8 cellular contexts compared by ENCODE assay signal in the genomic region with DNA sequence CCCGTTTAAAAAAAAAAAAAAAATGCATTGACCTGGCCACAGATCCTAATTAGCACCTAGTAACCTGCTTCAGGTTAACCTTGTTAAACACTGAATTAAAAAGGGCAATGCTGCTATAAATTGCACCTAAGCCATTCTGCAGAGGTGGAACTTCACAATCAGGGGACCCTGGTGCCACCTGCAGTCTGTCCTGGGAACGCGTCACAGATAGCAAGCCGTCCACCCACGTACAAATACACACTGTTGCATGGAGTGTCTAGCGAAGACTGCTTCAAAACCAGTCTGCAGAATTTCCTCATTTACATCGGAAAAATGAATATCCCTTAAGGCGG.
DNase-seq lines count a peak whose midpoint lies in the region; ATAC-seq and TF ChIP-seq lines count a peak whose summit lies in the region.

No MANE protein-coding gene starts in this region.

- POLR2A ChIA-PET in HCT116 (lab: Charles Lee): no interaction called here

- no TSS peak for BruUV-seq in HCT116 (replicated peaks; lab: Mats Ljungman, UMichigan)

- ATAC-seq in HCT116: peak; percentile 80
- ATAC-seq in omental fat pad (ENCODE audit: low FRiP score): peak; percentile 31

- H3K4me1 ChIP-seq in HCT116 (ENCODE audit: control insufficient read depth in 1 of 2, insufficient read depth in 2 of 2, low read length in 2 of 2): peaks cover 6 to 19% of the 10 kb centered on the region in 2 experiments; a peak in 3 of 4 replicates
- no peaks in the 10 kb centered on the region for H3K4me1 ChIP-seq in Loucy (ENCODE audit: insufficient read depth, low read length, poor library complexity, severe bottlenecking)

- no peak for TF ChIP-seq POLR2A in HCT116 (IDR thresholded peaks at IDR 0.05; ENCODE audit: borderline replicate concordance, extremely low read depth, insufficient read depth, insufficient read length)

- H3K79me2 ChIP-seq in HCT116 (ENCODE audit: insufficient read depth, low read length) (no peaks in the 10 kb centered on the region), Loucy (ENCODE audit: insufficient read depth, low read length) (no peaks in the 10 kb centered on the region)

- H4K20me1 ChIP-seq in HCT116 (ENCODE audit: insufficient read depth): no peaks in the 10 kb centered on the region
- no peaks in the 10 kb centered on the region for H4K20me1 ChIP-seq in Loucy (ENCODE audit: insufficient read depth, low read length, poor library complexity, severe bottlenecking)

- DNase-seq in activated naive CD4-positive, alpha-beta T cell treated with Interleukin-2 at 50 U/mL for 16 hours: peak; percentile 9
- no peak for DNase-seq in activated naive CD4-positive, alpha-beta T cell treated with anti-CD3 and anti-CD28 coated beads, Interleukin-2, amount 50 U/mL, for 16 hours
- DNase-seq in HCT116 (ENCODE audit: low read depth, low spot score) (peak; percentile 35), fibroblast of villous mesenchyme (ENCODE audit: low read depth) (no peak), omental fat pad (ENCODE audit: low spot score) (no peak), retina (no peak)
- peak; percentile 42 for DNase-seq in activated CD4-positive, alpha-beta T cell treated with anti-CD3 and anti-CD28 coated beads for 48 hours

- H2AFZ ChIP-seq in HCT116 (ENCODE audit: low read depth, low read length, poor library complexity, severe bottlenecking) (peak overlapping the region; percentile 89), Loucy (ENCODE audit: low read length) (peak overlapping the region; percentile 86)

- TF ChIP-seq RAD21 in HCT116 (IDR thresholded peaks at IDR 0.05; ENCODE audit: low read depth): peak; percentile 63

- H3K27me3 ChIP-seq in HCT116 (ENCODE audit: insufficient read depth, low read length) (no peaks in the 10 kb centered on the region), Loucy (ENCODE audit: insufficient read depth, low read length, poor library complexity, severe bottlenecking) (no peaks in the 10 kb centered on the region)

- H3K9ac ChIP-seq in HCT116 (ENCODE audit: low read length) (peak overlapping the region; percentile 46), Loucy (ENCODE audit: low read depth, low read length, poor library complexity, severe bottlenecking) (peak overlapping the region; percentile 30)

- H3K9me2 ChIP-seq in HCT116 (ENCODE audit: insufficient read depth) (no peaks in the 10 kb centered on the region), Loucy (replicated peaks; ENCODE audit: low read depth, low read length) (no peaks in the 10 kb centered on the region)

- H3K9me3 ChIP-seq in HCT116 (ENCODE audit: control insufficient read depth in 1 of 2, insufficient read depth in 1 of 2, low read depth in 1 of 2, low read length in 2 of 2) (no peaks in the 10 kb centered on the region), Loucy (ENCODE audit: insufficient read depth, low read depth, low read length) (no peaks in the 10 kb centered on the region)

- H3K4me2 ChIP-seq in HCT116 (ENCODE audit: low read length): peak overlapping the region; percentile 93
- peak overlapping the region; percentile 81 for H3K4me2 ChIP-seq in Loucy (ENCODE audit: low read depth, low read length, poor library complexity, severe bottlenecking)

- H3K4me3 ChIP-seq in HCT116 (replicated peaks in 1 of 2; ENCODE audit: low read depth in 1 of 2, low read length in 2 of 2): peak overlapping the region; percentile 40 to 58
- H3K4me3 ChIP-seq in Loucy (ENCODE audit: low read length, poor library complexity, severe bottlenecking): peak overlapping the region; percentile 75
- peak overlapping the region; percentile 67 for H3K4me3 ChIP-seq in fibroblast of villous mesenchyme (ENCODE audit: low read depth, low read length)

- CTCF ChIA-PET in HCT116 (lab: Charles Lee): no interaction called here

- TF ChIP-seq CTCF in HCT116 (IDR thresholded peaks at IDR 0.05 in 2 of 3, conservative IDR thresholded peaks at IDR 0.05 in 1 of 3; ENCODE audit: borderline replicate concordance in 1 of 3, insufficient read depth in 1 of 3, low read depth in 2 of 3, low read length in 2 of 3) (peak; percentile 15 to 34 (median 32); a peak in 4 of 6 replicates), Loucy (conservative IDR thresholded peaks at IDR 0.05; ENCODE audit: low read length) (peak; percentile 70), fibroblast of villous mesenchyme (IDR thresholded peaks at IDR 0.05; ENCODE audit: insufficient read depth, low read depth, low read length) (peak; percentile 29), omental fat pad (IDR thresholded peaks at IDR 0.05) (no peak)

- no peaks in the 10 kb centered on the region for H3F3A ChIP-seq in Loucy (ENCODE audit: low read depth)

- RAD21 ChIA-PET in HCT116 (lab: Charles Lee; ENCODE audit: low non-redundant PET in 1 of 2, low total read pairs in 2 of 2, uncharacterized antibody in 2 of 2, unreplicated experiment in 2 of 2): interaction anchor here in 1 of 2 experiments (0.7 kb wide), 1 partner anchor 155 kb away, joined by 3 read pairs; no protein-coding TSS in a partner anchor

- H3K27ac ChIP-seq in HCT116 (ENCODE audit: low read depth, low read length): peak overlapping the region; percentile 36; the same call in 1 of the 2 replicates

- intact Hi-C loops in HCT116 (cut with micrococcal nuclease): no loop called here

- H3K36me3 ChIP-seq in HCT116 (ENCODE audit: control insufficient read depth in 1 of 2, insufficient read depth in 2 of 2, low read length in 2 of 2): no peaks in the 10 kb centered on the region
- H3K36me3 ChIP-seq in Loucy (ENCODE audit: insufficient read depth, low read length): no peaks in the 10 kb centered on the region

TF ChIP-seq in HCT116, 20 proteins besides CTCF, POLR2A, EP300 and RAD21:
- TF ChIP-seq SRF (IDR thresholded peaks at IDR 0.05; ENCODE audit: low read depth) (no peak), SP1 (IDR thresholded peaks at IDR 0.05; ENCODE audit: low read depth) (no peak), EGR1 (IDR thresholded peaks at IDR 0.05; ENCODE audit: low read depth) (peak; percentile 82), EZH2phosphoT487 (IDR thresholded peaks at IDR 0.05; ENCODE audit: borderline replicate concordance) (no peak)
- TF ChIP-seq, protein P1, sequence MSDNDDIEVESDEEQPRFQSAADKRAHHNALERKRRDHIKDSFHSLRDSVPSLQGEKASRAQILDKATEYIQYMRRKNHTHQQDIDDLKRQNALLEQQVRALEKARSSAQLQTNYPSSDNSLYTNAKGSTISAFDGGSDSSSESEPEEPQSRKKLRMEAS (IDR thresholded peaks at IDR 0.05): no peak
- TF ChIP-seq, protein P2, sequence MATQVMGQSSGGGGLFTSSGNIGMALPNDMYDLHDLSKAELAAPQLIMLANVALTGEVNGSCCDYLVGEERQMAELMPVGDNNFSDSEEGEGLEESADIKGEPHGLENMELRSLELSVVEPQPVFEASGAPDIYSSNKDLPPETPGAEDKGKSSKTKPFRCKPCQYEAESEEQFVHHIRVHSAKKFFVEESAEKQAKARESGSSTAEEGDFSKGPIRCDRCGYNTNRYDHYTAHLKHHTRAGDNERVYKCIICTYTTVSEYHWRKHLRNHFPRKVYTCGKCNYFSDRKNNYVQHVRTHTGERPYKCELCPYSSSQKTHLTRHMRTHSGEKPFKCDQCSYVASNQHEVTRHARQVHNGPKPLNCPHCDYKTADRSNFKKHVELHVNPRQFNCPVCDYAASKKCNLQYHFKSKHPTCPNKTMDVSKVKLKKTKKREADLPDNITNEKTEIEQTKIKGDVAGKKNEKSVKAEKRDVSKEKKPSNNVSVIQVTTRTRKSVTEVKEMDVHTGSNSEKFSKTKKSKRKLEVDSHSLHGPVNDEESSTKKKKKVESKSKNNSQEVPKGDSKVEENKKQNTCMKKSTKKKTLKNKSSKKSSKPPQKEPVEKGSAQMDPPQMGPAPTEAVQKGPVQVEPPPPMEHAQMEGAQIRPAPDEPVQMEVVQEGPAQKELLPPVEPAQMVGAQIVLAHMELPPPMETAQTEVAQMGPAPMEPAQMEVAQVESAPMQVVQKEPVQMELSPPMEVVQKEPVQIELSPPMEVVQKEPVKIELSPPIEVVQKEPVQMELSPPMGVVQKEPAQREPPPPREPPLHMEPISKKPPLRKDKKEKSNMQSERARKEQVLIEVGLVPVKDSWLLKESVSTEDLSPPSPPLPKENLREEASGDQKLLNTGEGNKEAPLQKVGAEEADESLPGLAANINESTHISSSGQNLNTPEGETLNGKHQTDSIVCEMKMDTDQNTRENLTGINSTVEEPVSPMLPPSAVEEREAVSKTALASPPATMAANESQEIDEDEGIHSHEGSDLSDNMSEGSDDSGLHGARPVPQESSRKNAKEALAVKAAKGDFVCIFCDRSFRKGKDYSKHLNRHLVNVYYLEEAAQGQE (IDR thresholded peaks at IDR 0.05; ENCODE audit: low read depth): no peak
- TF ChIP-seq, protein P3, sequence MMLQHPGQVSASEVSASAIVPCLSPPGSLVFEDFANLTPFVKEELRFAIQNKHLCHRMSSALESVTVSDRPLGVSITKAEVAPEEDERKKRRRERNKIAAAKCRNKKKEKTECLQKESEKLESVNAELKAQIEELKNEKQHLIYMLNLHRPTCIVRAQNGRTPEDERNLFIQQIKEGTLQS (IDR thresholded peaks at IDR 0.05): no peak

Comparison
In these comparisons a context has a peak if more than half of its experiments do, and no peak if none do; other contexts are left out.
1. DNase-seq: peak in activated naive CD4-positive, alpha-beta T cell treated with Interleukin-2 at 50 U/mL for 16 hours (single experiment), HCT116 (single experiment) and activated CD4-positive, alpha-beta T cell treated with anti-CD3 and anti-CD28 coated beads for 48 hours (single experiment); none in activated naive CD4-positive, alpha-beta T cell treated with anti-CD3 and anti-CD28 coated beads, Interleukin-2, amount 50 U/mL, for 16 hours (single experiment), fibroblast of villous mesenchyme (single experiment), omental fat pad (single experiment) and retina (single experiment).
2. CTCF ChIP-seq: peak in HCT116 (3 of 3), Loucy (single experiment) and fibroblast of villous mesenchyme (single experiment); none in omental fat pad (0 of 3).
3. Peak in every context shown above with its lines, with median percentiles within 50 percentile points of each other: H3K4me3 ChIP-seq.